In the genomic region with DNA sequence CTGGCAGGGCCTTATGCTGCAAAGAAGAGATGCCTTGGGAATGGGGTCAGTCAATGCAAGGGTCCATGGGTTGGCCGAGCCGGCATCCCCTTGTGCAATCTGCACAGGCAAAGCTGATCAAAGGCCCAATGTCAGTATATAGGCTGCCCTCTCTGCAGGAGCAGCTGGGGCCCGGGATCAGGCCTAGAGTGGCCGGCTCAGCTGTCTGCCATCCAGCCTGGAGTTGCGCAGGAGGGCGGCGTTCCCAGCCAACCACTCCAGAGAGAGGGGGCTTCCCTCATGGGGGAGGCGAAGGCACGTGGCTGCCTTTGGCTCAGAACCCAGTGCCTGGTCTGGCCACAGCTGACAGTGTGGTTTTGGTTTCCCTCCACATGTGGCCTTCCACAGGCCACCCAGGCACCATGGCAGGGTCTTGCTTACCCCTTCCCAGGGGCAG, we compare ENCODE assay signal across 16 cellular contexts. TPM values are rescaled to one million over a fixed set of nuclear protein-coding genes. Genes with fewer than 3 reads are reported as not detected.
DNase-seq lines count a peak whose midpoint lies in the region; ATAC-seq and TF ChIP-seq lines count a peak whose summit lies in the region.
"Had no signal": no experiment of that assay in that cellular context is flagged by ENCODE, and none has a peak within 500 bp of the region (broad histone marks: within the 10 kb centered on the region; RNA-seq: fewer than 3 reads in every experiment).

No MANE protein-coding gene starts in this region.

- no peaks in the 10 kb centered on the region for H3K9me3 Mint-ChIP-seq in activated naive CD4-positive, alpha-beta T cell treated with anti-CD3 and anti-CD28 coated beads, Interleukin-2, amount 10 ng/mL, durations not matched to agents 7 days and 5 days
- no peaks in the 10 kb centered on the region for H3K9me3 Mint-ChIP-seq in activated naive CD4-positive, alpha-beta T cell treated with anti-CD3 and anti-CD28 coated beads, Interleukin-2, amount 50 U/mL, for 72 hours
- no peaks in the 10 kb centered on the region for H3K9me3 Mint-ChIP-seq in activated CD4-positive, alpha-beta memory T cell treated with anti-CD3 and anti-CD28 coated beads for 36 hours
- H3K9me3 Mint-ChIP-seq: type B pancreatic cell had no signal

- ATAC-seq in activated naive CD4-positive, alpha-beta T cell treated with anti-CD3 and anti-CD28 coated beads, Interleukin-2, amount 50 U/mL, for 72 hours = no peak
- ATAC-seq in right lobe of liver (no peak), upper lobe of left lung (ENCODE audit: low FRiP score in 2 of 2) (no peak)
- ATAC-seq: right cardiac atrium had no signal

- H3K36me3 ChIP-seq in right lobe of liver (no peaks in the 10 kb centered on the region), upper lobe of left lung (no peaks in the 10 kb centered on the region), smooth muscle cell (ENCODE audit: low read depth) (no peaks in the 10 kb centered on the region)
- H3K36me3 ChIP-seq: cardiac muscle cell had no signal

- H3K4me1 ChIP-seq in right lobe of liver = no peaks in the 10 kb centered on the region
- peaks cover 58 to 78% (median 60%) of the 10 kb centered on the region in 4 donors for H3K4me1 ChIP-seq in upper lobe of left lung
- H3K4me1 ChIP-seq in smooth muscle cell (ENCODE audit: low read depth) = no peaks in the 10 kb centered on the region

- peak overlapping the region; percentile 85 for H3K27ac Mint-ChIP-seq in activated naive CD4-positive, alpha-beta T cell treated with anti-CD3 and anti-CD28 coated beads, Interleukin-2, amount 10 ng/mL, durations not matched to agents 7 days and 5 days
- H3K27ac Mint-ChIP-seq in activated naive CD4-positive, alpha-beta T cell treated with anti-CD3 and anti-CD28 coated beads, Interleukin-2, amount 50 U/mL, for 72 hours = no peak overlapping the region
- peak overlapping the region; percentile 99 for H3K27ac Mint-ChIP-seq in activated CD4-positive, alpha-beta memory T cell treated with anti-CD3 and anti-CD28 coated beads for 36 hours
- H3K27ac Mint-ChIP-seq: type B pancreatic cell had no signal

- H3K27me3 ChIP-seq in right lobe of liver (no peaks in the 10 kb centered on the region), upper lobe of left lung (no peaks in the 10 kb centered on the region), smooth muscle cell (ENCODE audit: low read depth) (no peaks in the 10 kb centered on the region)
- H3K27me3 ChIP-seq: cardiac muscle cell had no signal

- H4K20me1 ChIP-seq in smooth muscle cell (ENCODE audit: low read depth) = no peaks in the 10 kb centered on the region

- H3K27me3 Mint-ChIP-seq in activated naive CD4-positive, alpha-beta T cell treated with anti-CD3 and anti-CD28 coated beads, Interleukin-2, amount 10 ng/mL, durations not matched to agents 7 days and 5 days = no peaks in the 10 kb centered on the region
- H3K27me3 Mint-ChIP-seq in activated CD4-positive, alpha-beta memory T cell treated with anti-CD3 and anti-CD28 coated beads for 36 hours = no peaks in the 10 kb centered on the region
- H3K27me3 Mint-ChIP-seq: type B pancreatic cell had no signal

- no peak for DNase-seq in activated naive CD4-positive, alpha-beta T cell treated with anti-CD3 and anti-CD28 coated beads, Interleukin-2, amount 10 ng/mL, durations not matched to agents 7 days and 5 days
- no peak for DNase-seq in activated naive CD4-positive, alpha-beta T cell treated with anti-CD3 and anti-CD28 coated beads, Interleukin-2, amount 50 U/mL, for 72 hours (ENCODE audit: low spot score in 2 of 2)
- DNase-seq in activated CD4-positive, alpha-beta memory T cell treated with anti-CD3 and anti-CD28 coated beads for 36 hours = no peak
- DNase-seq in right lobe of liver (peak in 2 of 3 donors; percentile 41 to 55), upper lobe of left lung (no peak), germinal center (ENCODE audit: low spot score) (no peak), kidney tubule cell (ENCODE audit: low spot score) (no peak), smooth muscle cell (lab: John Stamatoyannopoulos, UW; ENCODE audit: unreplicated experiment) (no peak)
- DNase-seq: NCI-H2227 treated with DMSO at 0.1 percent for 48 hours had no signal

- H3K27ac ChIP-seq in right lobe of liver (no peak overlapping the region), upper lobe of left lung (peak overlapping the region in 3 of 4 donors; percentile 88 to 94 (median 92)), smooth muscle cell (ENCODE audit: low read depth) (no peak overlapping the region)
- H3K27ac ChIP-seq: cardiac muscle cell had no signal

- CTCF ChIA-PET in activated naive CD4-positive, alpha-beta T cell treated with anti-CD3 and anti-CD28 coated beads, Interleukin-2, amount 10 ng/mL, durations not matched to agents 7 days and 5 days (lab: Charles Lee) = interaction anchor here (0.6 to 1.5 kb wide), 3 partner anchors 9 to 186 kb away, joined by 3 read pairs; no protein-coding TSS in a partner anchor
- CTCF ChIA-PET in activated CD4-positive, alpha-beta memory T cell treated with anti-CD3 and anti-CD28 coated beads for 36 hours (lab: Charles Lee) = interaction anchor here (1.9 to 3.4 kb wide), 2 partner anchors 10 to 18 kb away, joined by 6 to 19 read pairs; no protein-coding TSS in a partner anchor

- TF ChIP-seq EP300 in upper lobe of left lung (IDR thresholded peaks at IDR 0.05) = no peak

- intact Hi-C loops in activated CD4-positive, alpha-beta memory T cell treated with anti-CD3 and anti-CD28 coated beads for 36 hours (cut with micrococcal nuclease) = loop anchor here (5.0 kb wide), 2 partner anchors 167 to 457 kb away; no protein-coding TSS in a partner anchor
- intact Hi-C loops in right lobe of liver (cut with DNase I) = no loop called here

- no peaks in the 10 kb centered on the region for H3F3A ChIP-seq in smooth muscle cell (ENCODE audit: low read depth)

- TF ChIP-seq CTCF in right lobe of liver (IDR thresholded peaks at IDR 0.05) (no peak), upper lobe of left lung (IDR thresholded peaks at IDR 0.05) (no peak), smooth muscle cell (IDR thresholded peaks at IDR 0.05; ENCODE audit: borderline replicate concordance, insufficient read depth, poor library complexity, severe bottlenecking) (no peak)

- POLR2A ChIA-PET in activated CD4-positive, alpha-beta memory T cell treated with anti-CD3 and anti-CD28 coated beads for 36 hours (lab: Charles Lee) = interaction anchor here (6.0 kb wide), 1 partner anchor 18 kb away, joined by 145 read pairs; no protein-coding TSS in a partner anchor

- WGBS in right lobe of liver (ENCODE audit: insufficient coverage, low coverage, low lambda C conversion rate, missing lambda C conversion rate) = 80% methylated on average over 1 of the region's 9 CpGs
- WGBS in upper lobe of left lung, 2 donors = 56% methylated on average over 9 of the region's 9 CpGs; no CpG with 5 or more reads in 1 of the 2 donors
- 95% methylated on average over 9 of the region's 9 CpGs for WGBS in smooth muscle cell (ENCODE audit: low lambda C conversion rate)

- H3K4me3 ChIP-seq in right lobe of liver (no peak overlapping the region), upper lobe of left lung (peak overlapping the region in 1 of 4 donors; percentile 56), smooth muscle cell (no peak overlapping the region)
- H3K4me3 ChIP-seq: cardiac muscle cell had no signal

- H3K9me3 ChIP-seq in right lobe of liver (no peaks in the 10 kb centered on the region), upper lobe of left lung (no peaks in the 10 kb centered on the region), smooth muscle cell (replicated peaks; ENCODE audit: low read depth) (no peaks in the 10 kb centered on the region)

- H2AFZ ChIP-seq in smooth muscle cell (ENCODE audit: low read depth) = no peak overlapping the region

- peaks cover 61% of the 10 kb centered on the region for H3K36me3 Mint-ChIP-seq in activated naive CD4-positive, alpha-beta T cell treated with anti-CD3 and anti-CD28 coated beads, Interleukin-2, amount 10 ng/mL, durations not matched to agents 7 days and 5 days
- peaks cover 23 to 30% of the 10 kb centered on the region in 2 donors for H3K36me3 Mint-ChIP-seq in activated naive CD4-positive, alpha-beta T cell treated with anti-CD3 and anti-CD28 coated beads, Interleukin-2, amount 50 U/mL, for 72 hours
- H3K36me3 Mint-ChIP-seq in activated CD4-positive, alpha-beta memory T cell treated with anti-CD3 and anti-CD28 coated beads for 36 hours = peaks cover 18% of the 10 kb centered on the region
- H3K36me3 Mint-ChIP-seq: type B pancreatic cell had no signal

- no peak overlapping the region for H3K9ac ChIP-seq in smooth muscle cell (ENCODE audit: low read depth)

- H3K4me2 ChIP-seq in smooth muscle cell = no peak overlapping the region

- TF ChIP-seq POLR2A in right lobe of liver (IDR thresholded peaks at IDR 0.05) (no peak), upper lobe of left lung (IDR thresholded peaks at IDR 0.05) (no peak)

- no peaks in the 10 kb centered on the region for H3K79me2 ChIP-seq in smooth muscle cell (ENCODE audit: low read depth)

- H3K4me1 Mint-ChIP-seq in activated naive CD4-positive, alpha-beta T cell treated with anti-CD3 and anti-CD28 coated beads, Interleukin-2, amount 10 ng/mL, durations not matched to agents 7 days and 5 days = peaks cover 60% of the 10 kb centered on the region
- H3K4me1 Mint-ChIP-seq in activated CD4-positive, alpha-beta memory T cell treated with anti-CD3 and anti-CD28 coated beads for 36 hours (ENCODE audit: low read depth) = peaks cover 59% of the 10 kb centered on the region

- peak overlapping the region; percentile 98 for H3K4me3 Mint-ChIP-seq in activated naive CD4-positive, alpha-beta T cell treated with anti-CD3 and anti-CD28 coated beads, Interleukin-2, amount 10 ng/mL, durations not matched to agents 7 days and 5 days
- H3K4me3 Mint-ChIP-seq in activated CD4-positive, alpha-beta memory T cell treated with anti-CD3 and anti-CD28 coated beads for 36 hours = peak overlapping the region; percentile 98
- H3K4me3 Mint-ChIP-seq: type B pancreatic cell had no signal

RNA-seq across cellular contexts. Expression of a gene that starts 3.9 kb away (rescaled TPM):
- total RNA-seq in activated naive CD4-positive, alpha-beta T cell treated with anti-CD3 and anti-CD28 coated beads, Interleukin-2, amount 50 U/mL, for 72 hours = 10 to 100 TPM; 70.7 to 71.1 TPM
- 10 to 100 TPM; 52.4 to 54.9 TPM for total RNA-seq in activated CD4-positive, alpha-beta memory T cell treated with anti-CD3 and anti-CD28 coated beads for 36 hours
- total RNA-seq in right lobe of liver (1 to 10 TPM; 3.5 to 8.1 (median 5.5) TPM), upper lobe of left lung (100 to 1,000 TPM in 1 of 6 donors, 10 to 100 TPM in 5; 17.6 to 243 (median 31.7) TPM), smooth muscle cell (9.9 and 17.8 TPM in 2 replicates)
- 5.6 and 24.5 TPM in 2 replicates for polyA plus RNA-seq in smooth muscle cell
- total RNA-seq: Daoy had no signal

RNA-seq across cellular contexts. Expression of a gene that starts 31.5 kb away (rescaled TPM):
- not detected for total RNA-seq in activated naive CD4-positive, alpha-beta T cell treated with anti-CD3 and anti-CD28 coated beads, Interleukin-2, amount 50 U/mL, for 72 hours
- total RNA-seq in activated CD4-positive, alpha-beta memory T cell treated with anti-CD3 and anti-CD28 coated beads for 36 hours = not detected
- not detected for total RNA-seq in right lobe of liver
- total RNA-seq in upper lobe of left lung = not detected
- 0.45 and 0.94 TPM in 2 replicates for total RNA-seq in smooth muscle cell
- not detected in 2 replicates for polyA plus RNA-seq in smooth muscle cell
- total RNA-seq: cardiac muscle cell, Daoy, mucosa of gallbladder, right cardiac atrium had no signal
- polyA plus RNA-seq: AG04450, cardiac muscle cell, esophagus, right cardiac atrium had no signal

RNA-seq across cellular contexts. Expression of a gene that starts 50.9 kb away (rescaled TPM):
- under 1 TPM in 1 of 2 donors, not detected in 1; 0.23 TPM for total RNA-seq in activated naive CD4-positive, alpha-beta T cell treated with anti-CD3 and anti-CD28 coated beads, Interleukin-2, amount 50 U/mL, for 72 hours
- 1 to 10 TPM; 4.2 to 5.4 TPM for total RNA-seq in activated CD4-positive, alpha-beta memory T cell treated with anti-CD3 and anti-CD28 coated beads for 36 hours
- total RNA-seq in right lobe of liver (10 to 100 TPM; 16.4 to 20.9 (median 20.2) TPM), upper lobe of left lung (1 to 10 TPM in 2 of 6 donors, under 1 TPM in 3, not detected in 1; 0.29 to 6.3 (median 0.98) TPM), smooth muscle cell (not detected in 2 replicates)
- 0.09 and 1.4 TPM in 2 replicates for polyA plus RNA-seq in smooth muscle cell

Comparison
In these comparisons a context has a peak if more than half of its experiments do, and no peak if none do; other contexts are left out.
1. H3K27ac Mint-ChIP-seq: peak in activated naive CD4-positive, alpha-beta T cell treated with anti-CD3 and anti-CD28 coated beads, Interleukin-2, amount 10 ng/mL, durations not matched to agents 7 days and 5 days (single experiment) and activated CD4-positive, alpha-beta memory T cell treated with anti-CD3 and anti-CD28 coated beads for 36 hours (single experiment); none in activated naive CD4-positive, alpha-beta T cell treated with anti-CD3 and anti-CD28 coated beads, Interleukin-2, amount 50 U/mL, for 72 hours (0 of 2).
2. DNase-seq: peak in right lobe of liver (2 of 3); none in activated naive CD4-positive, alpha-beta T cell treated with anti-CD3 and anti-CD28 coated beads, Interleukin-2, amount 10 ng/mL, durations not matched to agents 7 days and 5 days (single experiment), activated naive CD4-positive, alpha-beta T cell treated with anti-CD3 and anti-CD28 coated beads, Interleukin-2, amount 50 U/mL, for 72 hours (0 of 2), activated CD4-positive, alpha-beta memory T cell treated with anti-CD3 and anti-CD28 coated beads for 36 hours (single experiment), upper lobe of left lung (0 of 2), germinal center (single experiment), kidney tubule cell (single experiment) and smooth muscle cell (single experiment).
3. H3K27ac ChIP-seq: peak in upper lobe of left lung (3 of 4); none in right lobe of liver (0 of 3) and smooth muscle cell (single experiment).